ENCODE assay signal across 1 cellular context in the genomic region with DNA sequence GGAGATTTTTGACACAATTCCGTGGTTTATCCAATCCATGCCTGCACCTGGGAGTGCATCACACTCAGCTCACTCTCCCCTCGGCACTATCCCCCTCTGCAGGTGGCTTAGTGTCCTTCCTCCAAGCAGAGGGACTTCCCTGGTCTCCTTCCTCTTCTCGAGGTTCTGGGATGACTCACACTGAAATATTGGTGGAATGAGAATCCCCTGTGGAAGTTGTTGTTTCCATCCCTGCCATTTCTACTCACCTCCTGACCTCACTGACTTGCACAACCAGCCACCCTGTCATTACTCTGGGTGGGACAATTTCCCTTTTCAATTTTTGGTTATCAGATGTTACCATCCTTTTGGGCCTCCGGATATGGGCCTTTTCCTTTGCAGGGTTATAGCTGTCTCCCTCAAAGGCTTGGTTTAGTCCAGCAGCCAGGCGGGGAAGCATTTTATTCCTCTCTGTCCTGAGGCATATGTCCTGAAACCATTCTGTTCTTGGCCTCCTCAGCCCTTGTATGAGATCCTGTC.
A peak's percentile ranks its signal among the peaks of the same experiment; 100 is the strongest.
TF ChIP-seq lines count a peak whose summit lies in the region.

No MANE protein-coding gene starts in this region.

TF ChIP-seq in HepG2, 621 proteins besides CTCF, POLR2A, EP300 and RAD21 (continued from another document and continues in another):
- TF ChIP-seq, protein P1, sequence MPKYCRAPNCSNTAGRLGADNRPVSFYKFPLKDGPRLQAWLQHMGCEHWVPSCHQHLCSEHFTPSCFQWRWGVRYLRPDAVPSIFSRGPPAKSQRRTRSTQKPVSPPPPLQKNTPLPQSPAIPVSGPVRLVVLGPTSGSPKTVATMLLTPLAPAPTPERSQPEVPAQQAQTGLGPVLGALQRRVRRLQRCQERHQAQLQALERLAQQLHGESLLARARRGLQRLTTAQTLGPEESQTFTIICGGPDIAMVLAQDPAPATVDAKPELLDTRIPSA (CRISPR knock-in tag; IDR thresholded peaks at IDR 0.05; ENCODE audit: borderline replicate concordance): no peak
- TF ChIP-seq FOXK1 (CRISPR knock-in tag; IDR thresholded peaks at IDR 0.05; ENCODE audit: borderline replicate concordance, low read depth) (no peak), RFXANK (CRISPR knock-in tag; IDR thresholded peaks at IDR 0.05) (no peak), U2AF1 (optimal IDR thresholded peaks at IDR 0.05; ENCODE audit: low read depth, low read length) (no peak), MAF1 (CRISPR knock-in tag; IDR thresholded peaks at IDR 0.05; ENCODE audit: borderline replicate concordance) (no peak), ZNF644 (CRISPR knock-in tag; IDR thresholded peaks at IDR 0.05; ENCODE audit: low read depth) (no peak), ZC3H4 (CRISPR knock-in tag; IDR thresholded peaks at IDR 0.05; ENCODE audit: borderline replicate concordance) (no peak), ZSCAN22 (CRISPR knock-in tag; IDR thresholded peaks at IDR 0.05) (no peak), ZNF354B (CRISPR knock-in tag; IDR thresholded peaks at IDR 0.05) (no peak), ZBTB7B (CRISPR knock-in tag; IDR thresholded peaks at IDR 0.05) (peak; percentile 45; the same call in 1 of the 2 replicates), ZSCAN31 (CRISPR knock-in tag; IDR thresholded peaks at IDR 0.05; ENCODE audit: low read depth) (no peak), NFYB (CRISPR knock-in tag; IDR thresholded peaks at IDR 0.05) (no peak), KLF16 (CRISPR knock-in tag; IDR thresholded peaks at IDR 0.05) (no peak), ERF (CRISPR knock-in tag; IDR thresholded peaks at IDR 0.05) (no peak), ZNF652 (CRISPR knock-in tag; IDR thresholded peaks at IDR 0.05; ENCODE audit: borderline replicate concordance, low read depth) (no peak), ZNF83 (CRISPR knock-in tag; IDR thresholded peaks at IDR 0.05; ENCODE audit: borderline replicate concordance) (no peak), SP140L (CRISPR knock-in tag; IDR thresholded peaks at IDR 0.05; ENCODE audit: borderline replicate concordance) (no peak), ZNF709 (CRISPR knock-in tag; IDR thresholded peaks at IDR 0.05) (no peak), ARID2 (CRISPR knock-in tag; IDR thresholded peaks at IDR 0.05; ENCODE audit: borderline replicate concordance) (no peak), RXRB (CRISPR knock-in tag; IDR thresholded peaks at IDR 0.05; ENCODE audit: borderline replicate concordance) (no peak), FOXK2 (IDR thresholded peaks at IDR 0.05) (no peak), ZNF430 (CRISPR knock-in tag; IDR thresholded peaks at IDR 0.05) (no peak), ZFP1 (CRISPR knock-in tag; IDR thresholded peaks at IDR 0.05) (no peak), RFXAP (CRISPR knock-in tag; IDR thresholded peaks at IDR 0.05; ENCODE audit: borderline replicate concordance) (peak; percentile 19; the same call in 1 of the 2 replicates), HIVEP1 (CRISPR knock-in tag; IDR thresholded peaks at IDR 0.05) (0 out of 2 replicates have a peak, but pooled peaks have one; percentile 42), CEBPB (IDR thresholded peaks at IDR 0.05; ENCODE audit: borderline replicate concordance, low read depth, low read length) (peak; percentile 68), ZNF781 (CRISPR knock-in tag; IDR thresholded peaks at IDR 0.05; ENCODE audit: borderline replicate concordance, not compliant biosample characterization) (peak; percentile 38), NFYC (CRISPR knock-in tag; IDR thresholded peaks at IDR 0.05) (no peak), ZNF44 (CRISPR knock-in tag; IDR thresholded peaks at IDR 0.05) (no peak), RBAK (CRISPR knock-in tag; IDR thresholded peaks at IDR 0.05) (no peak), RARG (CRISPR knock-in tag; IDR thresholded peaks at IDR 0.05; ENCODE audit: low read depth) (no peak), ARNT2 (CRISPR knock-in tag; IDR thresholded peaks at IDR 0.05; ENCODE audit: low read depth) (no peak), ZKSCAN5 (CRISPR knock-in tag; IDR thresholded peaks at IDR 0.05) (0 out of 2 replicates have a peak, but pooled peaks have one; percentile 14)
- TF ChIP-seq, protein P2, sequence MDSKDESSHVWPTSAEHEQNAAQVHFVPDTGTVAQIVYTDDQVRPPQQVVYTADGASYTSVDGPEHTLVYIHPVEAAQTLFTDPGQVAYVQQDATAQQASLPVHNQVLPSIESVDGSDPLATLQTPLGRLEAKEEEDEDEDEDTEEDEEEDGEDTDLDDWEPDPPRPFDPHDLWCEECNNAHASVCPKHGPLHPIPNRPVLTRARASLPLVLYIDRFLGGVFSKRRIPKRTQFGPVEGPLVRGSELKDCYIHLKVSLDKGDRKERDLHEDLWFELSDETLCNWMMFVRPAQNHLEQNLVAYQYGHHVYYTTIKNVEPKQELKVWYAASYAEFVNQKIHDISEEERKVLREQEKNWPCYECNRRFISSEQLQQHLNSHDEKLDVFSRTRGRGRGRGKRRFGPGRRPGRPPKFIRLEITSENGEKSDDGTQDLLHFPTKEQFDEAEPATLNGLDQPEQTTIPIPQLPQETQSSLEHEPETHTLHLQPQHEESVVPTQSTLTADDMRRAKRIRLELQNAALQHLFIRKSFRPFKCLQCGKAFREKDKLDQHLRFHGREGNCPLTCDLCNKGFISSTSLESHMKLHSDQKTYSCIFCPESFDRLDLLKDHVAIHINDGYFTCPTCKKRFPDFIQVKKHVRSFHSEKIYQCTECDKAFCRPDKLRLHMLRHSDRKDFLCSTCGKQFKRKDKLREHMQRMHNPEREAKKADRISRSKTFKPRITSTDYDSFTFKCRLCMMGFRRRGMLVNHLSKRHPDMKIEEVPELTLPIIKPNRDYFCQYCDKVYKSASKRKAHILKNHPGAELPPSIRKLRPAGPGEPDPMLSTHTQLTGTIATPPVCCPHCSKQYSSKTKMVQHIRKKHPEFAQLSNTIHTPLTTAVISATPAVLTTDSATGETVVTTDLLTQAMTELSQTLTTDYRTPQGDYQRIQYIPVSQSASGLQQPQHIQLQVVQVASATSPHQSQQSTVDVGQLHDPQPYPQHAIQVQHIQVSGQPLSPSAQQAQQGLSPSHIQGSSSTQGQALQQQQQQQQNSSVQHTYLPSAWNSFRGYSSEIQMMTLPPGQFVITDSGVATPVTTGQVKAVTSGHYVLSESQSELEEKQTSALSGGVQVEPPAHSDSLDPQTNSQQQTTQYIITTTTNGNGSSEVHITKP (CRISPR knock-in tag; IDR thresholded peaks at IDR 0.05; ENCODE audit: low read depth): peak; percentile 46; the same call in 1 of the 2 replicates
- TF ChIP-seq, protein P3, sequence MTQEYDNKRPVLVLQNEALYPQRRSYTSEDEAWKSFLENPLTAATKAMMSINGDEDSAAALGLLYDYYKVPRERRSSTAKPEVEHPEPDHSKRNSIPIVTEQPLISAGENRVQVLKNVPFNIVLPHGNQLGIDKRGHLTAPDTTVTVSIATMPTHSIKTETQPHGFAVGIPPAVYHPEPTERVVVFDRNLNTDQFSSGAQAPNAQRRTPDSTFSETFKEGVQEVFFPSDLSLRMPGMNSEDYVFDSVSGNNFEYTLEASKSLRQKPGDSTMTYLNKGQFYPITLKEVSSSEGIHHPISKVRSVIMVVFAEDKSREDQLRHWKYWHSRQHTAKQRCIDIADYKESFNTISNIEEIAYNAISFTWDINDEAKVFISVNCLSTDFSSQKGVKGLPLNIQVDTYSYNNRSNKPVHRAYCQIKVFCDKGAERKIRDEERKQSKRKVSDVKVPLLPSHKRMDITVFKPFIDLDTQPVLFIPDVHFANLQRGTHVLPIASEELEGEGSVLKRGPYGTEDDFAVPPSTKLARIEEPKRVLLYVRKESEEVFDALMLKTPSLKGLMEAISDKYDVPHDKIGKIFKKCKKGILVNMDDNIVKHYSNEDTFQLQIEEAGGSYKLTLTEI (CRISPR knock-in tag; conservative IDR thresholded peaks at IDR 0.05): no peak
- TF ChIP-seq, protein P4, sequence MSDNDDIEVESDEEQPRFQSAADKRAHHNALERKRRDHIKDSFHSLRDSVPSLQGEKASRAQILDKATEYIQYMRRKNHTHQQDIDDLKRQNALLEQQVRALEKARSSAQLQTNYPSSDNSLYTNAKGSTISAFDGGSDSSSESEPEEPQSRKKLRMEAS (IDR thresholded peaks at IDR 0.05): 0 out of 2 replicates have a peak, but pooled peaks have one; percentile 16
- TF ChIP-seq, protein P5, sequence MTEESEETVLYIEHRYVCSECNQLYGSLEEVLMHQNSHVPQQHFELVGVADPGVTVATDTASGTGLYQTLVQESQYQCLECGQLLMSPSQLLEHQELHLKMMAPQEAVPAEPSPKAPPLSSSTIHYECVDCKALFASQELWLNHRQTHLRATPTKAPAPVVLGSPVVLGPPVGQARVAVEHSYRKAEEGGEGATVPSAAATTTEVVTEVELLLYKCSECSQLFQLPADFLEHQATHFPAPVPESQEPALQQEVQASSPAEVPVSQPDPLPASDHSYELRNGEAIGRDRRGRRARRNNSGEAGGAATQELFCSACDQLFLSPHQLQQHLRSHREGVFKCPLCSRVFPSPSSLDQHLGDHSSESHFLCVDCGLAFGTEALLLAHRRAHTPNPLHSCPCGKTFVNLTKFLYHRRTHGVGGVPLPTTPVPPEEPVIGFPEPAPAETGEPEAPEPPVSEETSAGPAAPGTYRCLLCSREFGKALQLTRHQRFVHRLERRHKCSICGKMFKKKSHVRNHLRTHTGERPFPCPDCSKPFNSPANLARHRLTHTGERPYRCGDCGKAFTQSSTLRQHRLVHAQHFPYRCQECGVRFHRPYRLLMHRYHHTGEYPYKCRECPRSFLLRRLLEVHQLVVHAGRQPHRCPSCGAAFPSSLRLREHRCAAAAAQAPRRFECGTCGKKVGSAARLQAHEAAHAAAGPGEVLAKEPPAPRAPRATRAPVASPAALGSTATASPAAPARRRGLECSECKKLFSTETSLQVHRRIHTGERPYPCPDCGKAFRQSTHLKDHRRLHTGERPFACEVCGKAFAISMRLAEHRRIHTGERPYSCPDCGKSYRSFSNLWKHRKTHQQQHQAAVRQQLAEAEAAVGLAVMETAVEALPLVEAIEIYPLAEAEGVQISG (CRISPR knock-in tag; IDR thresholded peaks at IDR 0.05): peak; percentile 5; the same call in 1 of the 2 replicates
- TF ChIP-seq, protein P6, sequence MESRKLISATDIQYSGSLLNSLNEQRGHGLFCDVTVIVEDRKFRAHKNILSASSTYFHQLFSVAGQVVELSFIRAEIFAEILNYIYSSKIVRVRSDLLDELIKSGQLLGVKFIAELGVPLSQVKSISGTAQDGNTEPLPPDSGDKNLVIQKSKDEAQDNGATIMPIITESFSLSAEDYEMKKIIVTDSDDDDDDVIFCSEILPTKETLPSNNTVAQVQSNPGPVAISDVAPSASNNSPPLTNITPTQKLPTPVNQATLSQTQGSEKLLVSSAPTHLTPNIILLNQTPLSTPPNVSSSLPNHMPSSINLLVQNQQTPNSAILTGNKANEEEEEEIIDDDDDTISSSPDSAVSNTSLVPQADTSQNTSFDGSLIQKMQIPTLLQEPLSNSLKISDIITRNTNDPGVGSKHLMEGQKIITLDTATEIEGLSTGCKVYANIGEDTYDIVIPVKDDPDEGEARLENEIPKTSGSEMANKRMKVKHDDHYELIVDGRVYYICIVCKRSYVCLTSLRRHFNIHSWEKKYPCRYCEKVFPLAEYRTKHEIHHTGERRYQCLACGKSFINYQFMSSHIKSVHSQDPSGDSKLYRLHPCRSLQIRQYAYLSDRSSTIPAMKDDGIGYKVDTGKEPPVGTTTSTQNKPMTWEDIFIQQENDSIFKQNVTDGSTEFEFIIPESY (CRISPR knock-in tag; IDR thresholded peaks at IDR 0.05): no peak
- TF ChIP-seq, protein P7, sequence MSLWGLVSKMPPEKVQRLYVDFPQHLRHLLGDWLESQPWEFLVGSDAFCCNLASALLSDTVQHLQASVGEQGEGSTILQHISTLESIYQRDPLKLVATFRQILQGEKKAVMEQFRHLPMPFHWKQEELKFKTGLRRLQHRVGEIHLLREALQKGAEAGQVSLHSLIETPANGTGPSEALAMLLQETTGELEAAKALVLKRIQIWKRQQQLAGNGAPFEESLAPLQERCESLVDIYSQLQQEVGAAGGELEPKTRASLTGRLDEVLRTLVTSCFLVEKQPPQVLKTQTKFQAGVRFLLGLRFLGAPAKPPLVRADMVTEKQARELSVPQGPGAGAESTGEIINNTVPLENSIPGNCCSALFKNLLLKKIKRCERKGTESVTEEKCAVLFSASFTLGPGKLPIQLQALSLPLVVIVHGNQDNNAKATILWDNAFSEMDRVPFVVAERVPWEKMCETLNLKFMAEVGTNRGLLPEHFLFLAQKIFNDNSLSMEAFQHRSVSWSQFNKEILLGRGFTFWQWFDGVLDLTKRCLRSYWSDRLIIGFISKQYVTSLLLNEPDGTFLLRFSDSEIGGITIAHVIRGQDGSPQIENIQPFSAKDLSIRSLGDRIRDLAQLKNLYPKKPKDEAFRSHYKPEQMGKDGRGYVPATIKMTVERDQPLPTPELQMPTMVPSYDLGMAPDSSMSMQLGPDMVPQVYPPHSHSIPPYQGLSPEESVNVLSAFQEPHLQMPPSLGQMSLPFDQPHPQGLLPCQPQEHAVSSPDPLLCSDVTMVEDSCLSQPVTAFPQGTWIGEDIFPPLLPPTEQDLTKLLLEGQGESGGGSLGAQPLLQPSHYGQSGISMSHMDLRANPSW (CRISPR knock-in tag; IDR thresholded peaks at IDR 0.05; ENCODE audit: borderline replicate concordance): peak; percentile 52; the same call in 1 of the 2 replicates
- TF ChIP-seq, protein P8, sequence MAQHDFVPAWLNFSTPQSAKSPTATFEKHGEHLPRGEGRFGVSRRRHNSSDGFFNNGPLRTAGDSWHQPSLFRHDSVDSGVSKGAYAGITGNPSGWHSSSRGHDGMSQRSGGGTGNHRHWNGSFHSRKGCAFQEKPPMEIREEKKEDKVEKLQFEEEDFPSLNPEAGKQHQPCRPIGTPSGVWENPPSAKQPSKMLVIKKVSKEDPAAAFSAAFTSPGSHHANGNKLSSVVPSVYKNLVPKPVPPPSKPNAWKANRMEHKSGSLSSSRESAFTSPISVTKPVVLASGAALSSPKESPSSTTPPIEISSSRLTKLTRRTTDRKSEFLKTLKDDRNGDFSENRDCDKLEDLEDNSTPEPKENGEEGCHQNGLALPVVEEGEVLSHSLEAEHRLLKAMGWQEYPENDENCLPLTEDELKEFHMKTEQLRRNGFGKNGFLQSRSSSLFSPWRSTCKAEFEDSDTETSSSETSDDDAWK (CRISPR knock-in tag; IDR thresholded peaks at IDR 0.05): no peak
- TF ChIP-seq, protein P9, sequence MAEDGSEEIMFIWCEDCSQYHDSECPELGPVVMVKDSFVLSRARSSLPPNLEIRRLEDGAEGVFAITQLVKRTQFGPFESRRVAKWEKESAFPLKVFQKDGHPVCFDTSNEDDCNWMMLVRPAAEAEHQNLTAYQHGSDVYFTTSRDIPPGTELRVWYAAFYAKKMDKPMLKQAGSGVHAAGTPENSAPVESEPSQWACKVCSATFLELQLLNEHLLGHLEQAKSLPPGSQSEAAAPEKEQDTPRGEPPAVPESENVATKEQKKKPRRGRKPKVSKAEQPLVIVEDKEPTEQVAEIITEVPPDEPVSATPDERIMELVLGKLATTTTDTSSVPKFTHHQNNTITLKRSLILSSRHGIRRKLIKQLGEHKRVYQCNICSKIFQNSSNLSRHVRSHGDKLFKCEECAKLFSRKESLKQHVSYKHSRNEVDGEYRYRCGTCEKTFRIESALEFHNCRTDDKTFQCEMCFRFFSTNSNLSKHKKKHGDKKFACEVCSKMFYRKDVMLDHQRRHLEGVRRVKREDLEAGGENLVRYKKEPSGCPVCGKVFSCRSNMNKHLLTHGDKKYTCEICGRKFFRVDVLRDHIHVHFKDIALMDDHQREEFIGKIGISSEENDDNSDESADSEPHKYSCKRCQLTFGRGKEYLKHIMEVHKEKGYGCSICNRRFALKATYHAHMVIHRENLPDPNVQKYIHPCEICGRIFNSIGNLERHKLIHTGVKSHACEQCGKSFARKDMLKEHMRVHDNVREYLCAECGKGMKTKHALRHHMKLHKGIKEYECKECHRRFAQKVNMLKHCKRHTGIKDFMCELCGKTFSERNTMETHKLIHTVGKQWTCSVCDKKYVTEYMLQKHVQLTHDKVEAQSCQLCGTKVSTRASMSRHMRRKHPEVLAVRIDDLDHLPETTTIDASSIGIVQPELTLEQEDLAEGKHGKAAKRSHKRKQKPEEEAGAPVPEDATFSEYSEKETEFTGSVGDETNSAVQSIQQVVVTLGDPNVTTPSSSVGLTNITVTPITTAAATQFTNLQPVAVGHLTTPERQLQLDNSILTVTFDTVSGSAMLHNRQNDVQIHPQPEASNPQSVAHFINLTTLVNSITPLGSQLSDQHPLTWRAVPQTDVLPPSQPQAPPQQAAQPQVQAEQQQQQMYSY (CRISPR knock-in tag; IDR thresholded peaks at IDR 0.05): no peak
